Comparison of ENCODE assay signal across 10 cellular contexts in genomic region chr1:110155878-110156522, GRCh38. TPM values are rescaled to one million over a fixed set of nuclear protein-coding genes. Genes with fewer than 3 reads are reported as not detected.
DNase-seq lines count a peak whose midpoint lies in the region; ATAC-seq, FAIRE-seq and TF ChIP-seq lines count a peak whose summit lies in the region.
"Had no signal": no experiment of that assay in that cellular context is flagged by ENCODE, and none has a peak within 500 bp of the region (broad histone marks: within the 10 kb centered on the region; RNA-seq: fewer than 3 reads in every experiment).

No MANE protein-coding gene starts in this region.

- H3K27ac Mint-ChIP-seq in endothelial cell (ENCODE audit: unreplicated experiment): no peak overlapping the region
- H3K27ac Mint-ChIP-seq: T-helper 17 cell had no signal

- intact Hi-C loops in Right ventricle myocardium inferior (cut with DNase I): no loop called here

- H3K4me2 ChIP-seq in osteoblast (ENCODE audit: insufficient read depth, low read length): no peak overlapping the region

- peaks cover 65% of the 10 kb centered on the region for H3K4me1 Mint-ChIP-seq in endothelial cell (ENCODE audit: unreplicated experiment)
- H3K4me1 Mint-ChIP-seq: T-helper 17 cell had no signal

- FAIRE-seq in GM12891 (lab: Jason Lieb, UNC): no peak

- H3K9me3 Mint-ChIP-seq in endothelial cell (ENCODE audit: unreplicated experiment): no peaks in the 10 kb centered on the region

- H3K27ac ChIP-seq in right atrium auricular region (no peak overlapping the region), osteoblast (ENCODE audit: low read depth, low read length) (no peak overlapping the region)

- no peak overlapping the region for H2AFZ ChIP-seq in osteoblast (ENCODE audit: low read length)

- peaks cover 3% of the 10 kb centered on the region for H4K20me1 ChIP-seq in osteoblast (ENCODE audit: insufficient read depth, low read length)

- no peak for TF ChIP-seq POLR2A in GM12891 (IDR thresholded peaks at IDR 0.05; ENCODE audit: low read depth, low read length)

- H3K79me2 ChIP-seq in osteoblast (ENCODE audit: insufficient read depth, low read length): no peaks in the 10 kb centered on the region

- H3K36me3 ChIP-seq in right atrium auricular region (no peaks in the 10 kb centered on the region), osteoblast (ENCODE audit: insufficient read depth, low read length) (no peaks in the 10 kb centered on the region)

- H3K27me3 ChIP-seq in right atrium auricular region (peaks cover 3 to 5% of the 10 kb centered on the region in 2 donors), osteoblast (ENCODE audit: insufficient read depth, low read length) (peaks cover 27% of the 10 kb centered on the region)

- H3K9me3 ChIP-seq in right atrium auricular region (no peaks in the 10 kb centered on the region), osteoblast (ENCODE audit: low read depth, low read length) (no peaks in the 10 kb centered on the region)

- TF ChIP-seq CTCF in right atrium auricular region (IDR thresholded peaks at IDR 0.05) (no peak), endothelial cell (IDR thresholded peaks at IDR 0.05; ENCODE audit: unreplicated experiment) (no peak), osteoblast (IDR thresholded peaks at IDR 0.05; ENCODE audit: extremely low read depth, low read depth, low read length) (no peak)

- ATAC-seq in Right ventricle myocardium inferior (peak; percentile 57), HG03097 (IDR thresholded peaks at IDR 0.05; ENCODE audit: low FRiP score, unreplicated experiment) (no peak), HG03045 (IDR thresholded peaks at IDR 0.05; ENCODE audit: unreplicated experiment) (no peak)
- ATAC-seq: T-helper 17 cell had no signal

- H3K4me3 ChIP-seq in right atrium auricular region: no peak overlapping the region
- no peak overlapping the region for H3K4me3 ChIP-seq in osteoblast (ENCODE audit: insufficient read depth, low read length)

- H3K4me1 ChIP-seq in right atrium auricular region: peaks cover 0 to 5% of the 10 kb centered on the region in 2 donors
- no peaks in the 10 kb centered on the region for H3K4me1 ChIP-seq in osteoblast (ENCODE audit: insufficient read depth, low read length)

- peaks cover 12% of the 10 kb centered on the region for H3K27me3 Mint-ChIP-seq in endothelial cell (ENCODE audit: unreplicated experiment)

- no peak overlapping the region for H3K4me3 Mint-ChIP-seq in endothelial cell (ENCODE audit: unreplicated experiment)
- H3K4me3 Mint-ChIP-seq: T-helper 17 cell had no signal

- peaks cover 26% of the 10 kb centered on the region for H3K36me3 Mint-ChIP-seq in endothelial cell (ENCODE audit: low read depth, unreplicated experiment)

- DNase-seq in Right ventricle myocardium inferior (ENCODE audit: missing footprints) (no peak), right atrium auricular region (ENCODE audit: low spot score) (no peak), endothelial cell (ENCODE audit: low spot score) (peak; percentile 84), osteoblast (ENCODE audit: insufficient read length, low spot score, missing footprints) (peak; percentile 96), GM12891 (ENCODE audit: insufficient read length, low spot score) (no peak)
- peak; percentile 3 to 28 for DNase-seq in activated CD4-positive, alpha-beta T cell treated with anti-CD3 and anti-CD28 coated beads for 24 hours (ENCODE audit: low read depth in 2 of 2)

TF ChIP-seq in GM12891, 5 proteins besides CTCF, POLR2A, EP300 and RAD21:
- TF ChIP-seq TAF1 (IDR thresholded peaks at IDR 0.05; ENCODE audit: low read depth, low read length) (no peak), PAX5 (IDR thresholded peaks at IDR 0.05; ENCODE audit: insufficient read depth, low read length, severe bottlenecking) (no peak), POU2F2 (IDR thresholded peaks at IDR 0.05; ENCODE audit: low read depth, low read length) (no peak), SPI1 (IDR thresholded peaks at IDR 0.05; ENCODE audit: low read depth, low read length) (no peak), POLR2AphosphoS5 (IDR thresholded peaks at IDR 0.05; ENCODE audit: low read depth, low read length) (no peak)

RNA-seq across cellular contexts. Expression of gene SLC6A17, which starts 5.7 kb away (rescaled TPM):
- not detected for total RNA-seq in Right ventricle myocardium inferior
- not detected for total RNA-seq in right atrium auricular region
- total RNA-seq in endothelial cell (ENCODE audit: unreplicated experiment): 46.1 TPM
- total RNA-seq in osteoblast: under 0.01 and 0.29 TPM in 2 replicates
- polyA plus RNA-seq in GM12891 (2012; ENCODE audit: low read depth, missing spikeins): not detected
- total RNA-seq: pulmonary artery endothelial cell, T-helper 17 cell had no signal

RNA-seq across cellular contexts. Expression of gene UBL4B, which starts 43.8 kb away (rescaled TPM):
- total RNA-seq in Right ventricle myocardium inferior (not detected), right atrium auricular region (not detected), endothelial cell (ENCODE audit: unreplicated experiment) (not detected), osteoblast (1.1 and 1.8 TPM in 2 replicates)
- not detected for polyA plus RNA-seq in GM12891 (2012; ENCODE audit: low read depth, missing spikeins)
- total RNA-seq: pulmonary artery endothelial cell, T-helper 17 cell had no signal

RNA-seq across cellular contexts. Expression of gene KCNC4, which starts 54.1 kb away (rescaled TPM):
- 5.1 TPM for total RNA-seq in Right ventricle myocardium inferior
- 1 to 10 TPM; 4.2 to 9.1 TPM for total RNA-seq in right atrium auricular region
- 37.4 TPM for total RNA-seq in endothelial cell (ENCODE audit: unreplicated experiment)
- 1.4 and 1.5 TPM in 2 replicates for total RNA-seq in osteoblast
- 0.18 TPM for polyA plus RNA-seq in GM12891 (2012; ENCODE audit: low read depth, missing spikeins)

Comparison
In these comparisons a context has a peak if more than half of its experiments do, and no peak if none do; other contexts are left out.
1. DNase-seq: peak in activated CD4-positive, alpha-beta T cell treated with anti-CD3 and anti-CD28 coated beads for 24 hours (2 of 2), endothelial cell (single experiment) and osteoblast (single experiment); none in Right ventricle myocardium inferior (single experiment), right atrium auricular region (single experiment) and GM12891 (single experiment).
2. RNA of gene SLC6A17, which starts 5.7 kb away (total RNA-seq): 46.1 TPM in endothelial cell (single experiment); not detected in Right ventricle myocardium inferior (single experiment), not detected in right atrium auricular region and under 0.01 to 0.29 TPM in osteoblast; every median in the first group is over 10 times any median in the second.